Comparison of ENCODE assay signal across 14 cellular contexts in the genomic region with DNA sequence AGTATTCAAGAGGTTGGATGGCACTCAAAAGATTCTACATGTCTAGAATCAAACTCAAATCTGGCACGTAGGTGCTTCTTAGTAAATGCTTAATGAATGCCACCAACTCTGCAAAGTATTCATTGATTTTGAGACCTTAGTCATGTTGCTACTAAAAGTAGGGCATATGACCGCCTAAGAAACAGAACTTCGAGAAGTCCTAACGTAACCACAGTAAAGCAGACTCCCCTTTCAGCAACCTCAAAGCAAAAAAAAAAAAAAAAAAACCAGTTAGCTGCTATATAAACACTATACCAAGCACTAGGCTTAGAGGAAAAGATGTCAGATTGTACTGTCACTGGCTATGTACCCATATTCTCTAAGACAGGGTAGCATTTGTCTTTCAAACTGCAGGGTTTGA. TPM values are rescaled to one million over a fixed set of nuclear protein-coding genes. Genes with fewer than 3 reads are reported as not detected.
DNase-seq lines count a peak whose midpoint lies in the region; ATAC-seq, FAIRE-seq and TF ChIP-seq lines count a peak whose summit lies in the region.
"Had no signal": no experiment of that assay in that cellular context is flagged by ENCODE, and none has a peak within 500 bp of the region (broad histone marks: within the 10 kb centered on the region; RNA-seq: fewer than 3 reads in every experiment).

No MANE protein-coding gene starts in this region.

- peak overlapping the region; percentile 53 for H3K27ac Mint-ChIP-seq in activated naive CD4-positive, alpha-beta T cell treated with anti-CD3 and anti-CD28 coated beads, Interleukin-2, amount 10 ng/mL, durations not matched to agents 7 days and 5 days
- H3K27ac Mint-ChIP-seq in T-cell (peak overlapping the region; percentile 30 to 73), Calu3 (ENCODE audit: unreplicated experiment) (no peak overlapping the region)
- peak overlapping the region in 1 of 2 donors; percentile 78 for H3K27ac Mint-ChIP-seq in effector memory CD8-positive, alpha-beta T cell
- H3K27ac Mint-ChIP-seq: B cell had no signal

- H3K4me3 Mint-ChIP-seq in activated naive CD4-positive, alpha-beta T cell treated with anti-CD3 and anti-CD28 coated beads, Interleukin-2, amount 10 ng/mL, durations not matched to agents 7 days and 5 days = no peak overlapping the region
- H3K4me3 Mint-ChIP-seq in T-cell (no peak overlapping the region), Calu3 (ENCODE audit: low read depth, unreplicated experiment) (no peak overlapping the region)
- no peak overlapping the region for H3K4me3 Mint-ChIP-seq in effector memory CD8-positive, alpha-beta T cell
- H3K4me3 Mint-ChIP-seq: B cell, H9 had no signal

- no peak for FAIRE-seq in HTR-8/SVneo (lab: Jason Lieb, UNC)

- DNase-seq in activated naive CD4-positive, alpha-beta T cell treated with anti-CD3 and anti-CD28 coated beads, Interleukin-2, amount 10 ng/mL, durations not matched to agents 7 days and 5 days = no peak
- DNase-seq in activated naive CD4-positive, alpha-beta T cell (lab: John Stamatoyannopoulos, UW) = no peak
- DNase-seq in T-cell (no peak), Calu3 (no peak), HTR-8/SVneo (ENCODE audit: insufficient read length, low spot score) (no peak)
- DNase-seq in effector memory CD8-positive, alpha-beta T cell = no peak
- DNase-seq: H9, Kasumi-1, NCI-H1105 treated with DMSO at 0.1 percent for 48 hours, NCI-H187, NCI-H69, PC-9 had no signal

- H3K27me3 Mint-ChIP-seq in activated naive CD4-positive, alpha-beta T cell treated with anti-CD3 and anti-CD28 coated beads, Interleukin-2, amount 10 ng/mL, durations not matched to agents 7 days and 5 days = no peaks in the 10 kb centered on the region
- no peaks in the 10 kb centered on the region for H3K27me3 Mint-ChIP-seq in T-cell
- H3K27me3 Mint-ChIP-seq in effector memory CD8-positive, alpha-beta T cell = no peaks in the 10 kb centered on the region
- no peaks in the 10 kb centered on the region for H3K27me3 Mint-ChIP-seq in Calu3 (ENCODE audit: unreplicated experiment)
- H3K27me3 Mint-ChIP-seq: B cell had no signal

- intact Hi-C loops in Calu3 (cut with micrococcal nuclease; ENCODE audit: unreplicated experiment) = no loop called here

- peak; percentile 24 to 54 (median 35) for ATAC-seq in T-cell (replicated peaks in 1 of 4)
- peak; percentile 90 for ATAC-seq in effector memory CD8-positive, alpha-beta T cell (replicated peaks)
- ATAC-seq in GM21447 (IDR thresholded peaks at IDR 0.05; ENCODE audit: unreplicated experiment) = no peak

- H3K36me3 Mint-ChIP-seq in activated naive CD4-positive, alpha-beta T cell treated with anti-CD3 and anti-CD28 coated beads, Interleukin-2, amount 10 ng/mL, durations not matched to agents 7 days and 5 days = peaks cover 86% of the 10 kb centered on the region
- H3K36me3 Mint-ChIP-seq in T-cell (peaks cover 72% of the 10 kb centered on the region), Calu3 (ENCODE audit: insufficient read depth, unreplicated experiment) (peaks cover 60% of the 10 kb centered on the region)
- H3K36me3 Mint-ChIP-seq in effector memory CD8-positive, alpha-beta T cell (ENCODE audit: insufficient read depth) = peaks cover 59% of the 10 kb centered on the region

- BruUV-seq in Calu3 (replicated peaks; lab: Mats Ljungman, UMichigan) = no TSS peak

- H3K4me1 Mint-ChIP-seq in activated naive CD4-positive, alpha-beta T cell treated with anti-CD3 and anti-CD28 coated beads, Interleukin-2, amount 10 ng/mL, durations not matched to agents 7 days and 5 days = no peaks in the 10 kb centered on the region
- H3K4me1 Mint-ChIP-seq in T-cell (peaks cover 9 to 19% (median 17%) of the 10 kb centered on the region in 3 donors), Calu3 (ENCODE audit: low read depth, unreplicated experiment) (no peaks in the 10 kb centered on the region)
- H3K4me1 Mint-ChIP-seq in effector memory CD8-positive, alpha-beta T cell (ENCODE audit: low read depth in 2 of 2) = peaks cover 0 to 4% of the 10 kb centered on the region in 2 donors
- H3K4me1 Mint-ChIP-seq: B cell had no signal

- no peaks in the 10 kb centered on the region for H3K9me3 Mint-ChIP-seq in activated naive CD4-positive, alpha-beta T cell treated with anti-CD3 and anti-CD28 coated beads, Interleukin-2, amount 10 ng/mL, durations not matched to agents 7 days and 5 days
- H3K9me3 Mint-ChIP-seq in T-cell (no peaks in the 10 kb centered on the region), Calu3 (ENCODE audit: low read depth, unreplicated experiment) (no peaks in the 10 kb centered on the region)
- H3K9me3 Mint-ChIP-seq in effector memory CD8-positive, alpha-beta T cell = no peaks in the 10 kb centered on the region
- H3K9me3 Mint-ChIP-seq: H9 had no signal

- CTCF ChIA-PET in activated naive CD4-positive, alpha-beta T cell treated with anti-CD3 and anti-CD28 coated beads, Interleukin-2, amount 10 ng/mL, durations not matched to agents 7 days and 5 days (lab: Charles Lee) = no interaction called here
- CTCF ChIA-PET in T-cell (lab: Charles Lee) (interaction anchor here in 1 of 2 donors (0.7 kb wide), 1 partner anchor 448 kb away, joined by 3 read pairs; no protein-coding TSS in a partner anchor), Calu3 (lab: Charles Lee) (no interaction called here)

- POLR2A ChIA-PET in T-cell (lab: Charles Lee) = interaction anchor here in 1 of 2 donors (0.6 kb wide), 1 partner anchor 1306 kb away, joined by 7 read pairs; no protein-coding TSS in a partner anchor

- no peak for TF ChIP-seq CTCF in Calu3 (IDR thresholded peaks at IDR 0.05; ENCODE audit: unreplicated experiment)

RNA-seq across cellular contexts. Expression of gene PTCD3, which starts 33.9 kb away (rescaled TPM):
- 100 to 1,000 TPM; 145 to 153 (median 151) TPM for total RNA-seq in T-cell
- total RNA-seq in Calu3 (2022) = 113 and 126 TPM in 2 replicates

RNA-seq across cellular contexts. Expression of gene POLR1A, which starts 34.3 kb away (rescaled TPM):
- 10 to 100 TPM; 22.0 to 28.7 (median 25.7) TPM for total RNA-seq in T-cell
- 58.3 and 65.5 TPM in 2 replicates for total RNA-seq in Calu3 (2022)

RNA-seq across cellular contexts. Expression of gene IMMT, which starts 55.3 kb away (rescaled TPM):
- 10 to 100 TPM; 71.0 to 93.5 (median 75.2) TPM for total RNA-seq in T-cell
- total RNA-seq in Calu3 (2022) = 86.7 and 88.7 TPM in 2 replicates

RNA-seq across cellular contexts. Expression of gene MRPL35, which starts 59.3 kb away (rescaled TPM):
- 10 to 100 TPM in 4 of 5 donors, 1 to 10 TPM in 1; 6.4 to 25.9 (median 21.8) TPM for total RNA-seq in T-cell
- 36.2 and 41.5 TPM in 2 replicates for total RNA-seq in Calu3 (2022)
